ENCODE assay signal across 11 cellular contexts in genomic region chr19:36421749-36422481, GRCh38. TPM values are rescaled to one million over a fixed set of nuclear protein-coding genes. Genes with fewer than 3 reads are reported as not detected.
A peak's percentile ranks its signal among the peaks of the same experiment; 100 is the strongest.
DNase-seq lines count a peak whose midpoint lies in the region; ATAC-seq and TF ChIP-seq lines count a peak whose summit lies in the region.
"Had no signal": no experiment of that assay in that cellular context is flagged by ENCODE, and none has a peak within 500 bp of the region (broad histone marks: within the 10 kb centered on the region; RNA-seq: fewer than 3 reads in every experiment).

No MANE protein-coding gene starts in this region.

- no peak for ATAC-seq in naive thymus-derived CD4-positive, alpha-beta T cell
- ATAC-seq in HG02981 (IDR thresholded peaks at IDR 0.05; ENCODE audit: unreplicated experiment) (no peak), GM19035 (IDR thresholded peaks at IDR 0.05; ENCODE audit: unreplicated experiment) (no peak), GM19397 (IDR thresholded peaks at IDR 0.05; ENCODE audit: unreplicated experiment) (no peak)
- ATAC-seq: HCT116 had no signal

- H3K27ac ChIP-seq in A673 (ENCODE audit: low read depth, low read length, poor library complexity, severe bottlenecking) (no peak overlapping the region), HUES6 (ENCODE audit: low read depth, low read length) (no peak overlapping the region)
- no peak overlapping the region for H3K27ac ChIP-seq in naive thymus-derived CD4-positive, alpha-beta T cell (ENCODE audit: low read depth, low read length)

- peaks cover 14 to 44% (median 35%) of the 10 kb centered on the region in 5 donors for H3K27me3 Mint-ChIP-seq in naive thymus-derived CD4-positive, alpha-beta T cell

- no peak for TF ChIP-seq CTCF in A673 (conservative IDR thresholded peaks at IDR 0.05; ENCODE audit: low read depth, low read length)
- TF ChIP-seq CTCF in epithelial cell of esophagus (IDR thresholded peaks at IDR 0.05; ENCODE audit: insufficient read depth, low read depth, low read length, missing control alignments), result no peak

- peak overlapping the region in 9 of 10 donors; percentile 19 to 67 (median 53) for H3K4me3 Mint-ChIP-seq in naive thymus-derived CD4-positive, alpha-beta T cell

- H3K9me3 ChIP-seq in A673 (ENCODE audit: low read depth, low read length, poor library complexity, severe bottlenecking), result peaks cover 14% of the 10 kb centered on the region
- peaks cover 18% of the 10 kb centered on the region; the same call in 1 of the 2 replicates for H3K9me3 ChIP-seq in HUES6 (ENCODE audit: control insufficient read depth, insufficient read depth, low read depth, low read length)
- peaks cover 0 to 35% (median 4%) of the 10 kb centered on the region in 3 experiments for H3K9me3 ChIP-seq in naive thymus-derived CD4-positive, alpha-beta T cell (ENCODE audit: control insufficient read depth in 2 of 3, low read length in 3 of 3)

- POLR2A ChIA-PET in A673 (lab: Charles Lee; ENCODE audit: low non-redundant PET), result no interaction called here
- POLR2A ChIA-PET in naive thymus-derived CD4-positive, alpha-beta T cell (lab: Charles Lee), result no interaction called here

- intact Hi-C loops in A673 (cut with micrococcal nuclease; ENCODE audit: unreplicated experiment), result no loop called here
- intact Hi-C loops in naive thymus-derived CD4-positive, alpha-beta T cell (cut with micrococcal nuclease), result no loop called here

- H3K4me1 Mint-ChIP-seq in naive thymus-derived CD4-positive, alpha-beta T cell, result peaks cover 10 to 31% (median 20%) of the 10 kb centered on the region in 7 donors

- BruUV-seq in A673 (replicated peaks; lab: Mats Ljungman, UMichigan), result no TSS peak

- peak overlapping the region; percentile 30 for H3K4me3 ChIP-seq in A673 (ENCODE audit: low read depth, low read length, poor library complexity, severe bottlenecking)
- peak overlapping the region; percentile 60; the same call in 1 of the 2 replicates for H3K4me3 ChIP-seq in HUES6 (ENCODE audit: low read depth, low read length)
- H3K4me3 ChIP-seq in epithelial cell of esophagus (ENCODE audit: low read length), result peak overlapping the region; percentile 32
- no peak overlapping the region for H3K4me3 ChIP-seq in naive thymus-derived CD4-positive, alpha-beta T cell (ENCODE audit: low read length)

- H3K36me3 Mint-ChIP-seq in naive thymus-derived CD4-positive, alpha-beta T cell, result peaks cover 15 to 41% (median 25%) of the 10 kb centered on the region in 5 donors

- CTCF ChIA-PET in A673 (lab: Charles Lee), result no interaction called here
- CTCF ChIA-PET in naive thymus-derived CD4-positive, alpha-beta T cell (lab: Charles Lee), result no interaction called here

- DNase-seq in A673 (ENCODE audit: low spot score), result no peak
- no peak for DNase-seq in epithelial cell of esophagus (ENCODE audit: low read depth)
- DNase-seq in naive thymus-derived CD4-positive, alpha-beta T cell, result no peak
- no peak for DNase-seq in AG08396 (ENCODE audit: low spot score)
- DNase-seq: cerebellar nuclear complex; stimulated activated CD4-positive, alpha-beta T cell treated with anti-CD3 and anti-CD28 coated beads, Interleukin-12 subunit alpha, Interleukin-12 subunit beta, amount 100 ng/mL, for 4 hours had no signal

- no peaks in the 10 kb centered on the region for H3K4me1 ChIP-seq in A673 (ENCODE audit: insufficient read depth, low read length, poor library complexity, severe bottlenecking)
- no peaks in the 10 kb centered on the region for H3K4me1 ChIP-seq in HUES6 (ENCODE audit: control insufficient read depth, insufficient read depth, low read length)
- H3K4me1 ChIP-seq in naive thymus-derived CD4-positive, alpha-beta T cell (ENCODE audit: control insufficient read depth in 2 of 2, insufficient read depth in 2 of 2, low read length in 2 of 2), result peaks cover 6 to 13% of the 10 kb centered on the region in 2 donors

- H3K36me3 ChIP-seq in A673 (ENCODE audit: insufficient read depth, low read length, poor library complexity, severe bottlenecking) (no peaks in the 10 kb centered on the region), HUES6 (ENCODE audit: control insufficient read depth, insufficient read depth, low read length) (no peaks in the 10 kb centered on the region)
- no peaks in the 10 kb centered on the region for H3K36me3 ChIP-seq in naive thymus-derived CD4-positive, alpha-beta T cell (ENCODE audit: control insufficient read depth in 2 of 3, insufficient read depth in 3 of 3, low read length in 3 of 3)

- H3K27me3 ChIP-seq in A673 (replicated peaks; ENCODE audit: insufficient read depth, low read depth, low read length, poor library complexity) (peaks cover 16% of the 10 kb centered on the region), HUES6 (ENCODE audit: control insufficient read depth, insufficient read depth, low read length) (peaks cover 24% of the 10 kb centered on the region; the same call in 1 of the 2 replicates)
- peaks cover 0 to 9% of the 10 kb centered on the region in 2 donors for H3K27me3 ChIP-seq in naive thymus-derived CD4-positive, alpha-beta T cell (ENCODE audit: control insufficient read depth in 2 of 2, insufficient read depth in 2 of 2, low read length in 2 of 2)

- H3K27ac Mint-ChIP-seq in naive thymus-derived CD4-positive, alpha-beta T cell, result no peak overlapping the region

- peaks cover 9 to 91% (median 46%) of the 10 kb centered on the region in 11 donors for H3K9me3 Mint-ChIP-seq in naive thymus-derived CD4-positive, alpha-beta T cell

- H3K9ac ChIP-seq in HUES6 (ENCODE audit: low read length), result no peak overlapping the region

RNA-seq across cellular contexts. Expression of gene ZFP82, which starts 3.5 kb away (rescaled TPM):
- total RNA-seq in A673 (2021), result 13.5 and 14.9 TPM in 2 replicates
- 1 to 10 TPM; 2.2 to 8.2 (median 5.7) TPM for total RNA-seq in naive thymus-derived CD4-positive, alpha-beta T cell
- polyA plus RNA-seq in naive thymus-derived CD4-positive, alpha-beta T cell, result 10 to 100 TPM in 1 of 2 donors, 1 to 10 TPM in 1; 8.2 to 13.9 TPM

RNA-seq across cellular contexts. Expression of gene ZFP14, which starts 42.9 kb away (rescaled TPM):
- total RNA-seq in A673 (2021), result 5.2 and 5.4 TPM in 2 replicates
- 10 to 100 TPM in 2 of 5 experiments, 1 to 10 TPM in 3; 5.3 to 24.0 (median 9.2) TPM for total RNA-seq in naive thymus-derived CD4-positive, alpha-beta T cell
- 1 to 10 TPM; 4.7 to 6.5 TPM for polyA plus RNA-seq in naive thymus-derived CD4-positive, alpha-beta T cell
